ENCODE assay signal across 9 cellular contexts in genomic region chr6:108174371-108175175, GRCh38. TPM values are rescaled to one million over a fixed set of nuclear protein-coding genes. Genes with fewer than 3 reads are reported as not detected.
A peak's percentile ranks its signal among the peaks of the same experiment; 100 is the strongest.
DNase-seq lines count a peak whose midpoint lies in the region; ATAC-seq and TF ChIP-seq lines count a peak whose summit lies in the region.
"Had no signal": no experiment of that assay in that cellular context is flagged by ENCODE, and none has a peak within 500 bp of the region (broad histone marks: within the 10 kb centered on the region; RNA-seq: fewer than 3 reads in every experiment).

No MANE protein-coding gene starts in this region.

- H3K27me3 ChIP-seq in H7 (ENCODE audit: control insufficient read depth, insufficient read depth, low read length) (peaks cover 94% of the 10 kb centered on the region), fibroblast of lung (ENCODE audit: control insufficient read depth, insufficient read depth, low read length) (peaks cover 78% of the 10 kb centered on the region)

- H3K4me3 ChIP-seq in H7 (ENCODE audit: insufficient read depth, low read depth, low read length): no peak overlapping the region
- no peak overlapping the region for H3K4me3 ChIP-seq in fibroblast of lung (replicated peaks in 1 of 4; ENCODE audit: control extremely low read depth in 1 of 4, insufficient read depth in 1 of 4, low read depth in 3 of 4, low read length in 4 of 4)

- H3K27me3 Mint-ChIP-seq in T-helper 17 cell: peaks cover 93% of the 10 kb centered on the region
- H3K27me3 Mint-ChIP-seq in osteocyte (ENCODE audit: unreplicated experiment): peaks cover 89% of the 10 kb centered on the region

- DNase-seq in H7 (peak; percentile 88), T-helper 17 cell (no peak), fibroblast of lung (ENCODE audit: low read depth in 2 of 2) (peak; percentile 23 to 49), osteocyte (ENCODE audit: extremely low spot score, unreplicated experiment) (peak; percentile 80), HPDE6-E6E7 (ENCODE audit: extremely low spot score) (no peak)
- DNase-seq: GF-D8, NCI-H2171 had no signal

- H3K36me3 Mint-ChIP-seq in T-helper 17 cell (ENCODE audit: low read depth): peaks cover 7% of the 10 kb centered on the region
- peaks cover 3% of the 10 kb centered on the region for H3K36me3 Mint-ChIP-seq in osteocyte (ENCODE audit: unreplicated experiment)

- no peak overlapping the region for H3K27ac ChIP-seq in fibroblast of lung (ENCODE audit: insufficient read depth, low read length)

- TF ChIP-seq CTCF in fibroblast of lung (conservative IDR thresholded peaks at IDR 0.05 in 1 of 2, IDR thresholded peaks at IDR 0.05 in 1 of 2; ENCODE audit: low read depth in 1 of 2, low read length in 2 of 2) (no peak), osteocyte (IDR thresholded peaks at IDR 0.05) (no peak)

- H3K4me3 Mint-ChIP-seq in T-helper 17 cell: peak overlapping the region; percentile 57
- H3K4me3 Mint-ChIP-seq in osteocyte (ENCODE audit: unreplicated experiment): no peak overlapping the region

- H3K4me1 ChIP-seq in fibroblast of lung (ENCODE audit: control insufficient read depth, extremely low read depth, insufficient read depth, low read length): no peaks in the 10 kb centered on the region

- H3K4me2 ChIP-seq in fibroblast of lung (ENCODE audit: extremely low read depth, insufficient read depth, low read length): no peak overlapping the region

- no peaks in the 10 kb centered on the region for H4K20me1 ChIP-seq in fibroblast of lung (ENCODE audit: control insufficient read depth, extremely low read depth, insufficient read depth, low read length)

- H2AFZ ChIP-seq in fibroblast of lung (ENCODE audit: low read length): no peak overlapping the region

- H3K9me3 ChIP-seq in T-helper 17 cell (ENCODE audit: control insufficient read depth, low read length, poor library complexity, severe bottlenecking) (no peaks in the 10 kb centered on the region), fibroblast of lung (ENCODE audit: control insufficient read depth, insufficient read depth, low read depth, low read length) (no peaks in the 10 kb centered on the region)

- H3K4me1 Mint-ChIP-seq in T-helper 17 cell (peaks cover 19% of the 10 kb centered on the region), osteocyte (ENCODE audit: unreplicated experiment) (peaks cover 33% of the 10 kb centered on the region)

- H3K36me3 ChIP-seq in H7 (replicated peaks; ENCODE audit: control insufficient read depth, insufficient read depth, low read length): no peaks in the 10 kb centered on the region
- no peaks in the 10 kb centered on the region for H3K36me3 ChIP-seq in fibroblast of lung (ENCODE audit: control insufficient read depth, insufficient read depth, low read length)

- no peak for ATAC-seq in T-helper 17 cell
- no peak for ATAC-seq in HG02763 (IDR thresholded peaks at IDR 0.05; ENCODE audit: unreplicated experiment)
- no peak for ATAC-seq in GM18870 (IDR thresholded peaks at IDR 0.05; ENCODE audit: unreplicated experiment)

- H3K9me3 Mint-ChIP-seq in osteocyte (ENCODE audit: unreplicated experiment): no peaks in the 10 kb centered on the region

- H3K27ac Mint-ChIP-seq in T-helper 17 cell: no peak overlapping the region
- no peak overlapping the region for H3K27ac Mint-ChIP-seq in osteocyte (ENCODE audit: unreplicated experiment)

- no peak overlapping the region for H3K9ac ChIP-seq in fibroblast of lung (ENCODE audit: insufficient read depth, low read length)

- H3K79me2 ChIP-seq in fibroblast of lung (ENCODE audit: control insufficient read depth, insufficient read depth, low read length): no peaks in the 10 kb centered on the region

RNA-seq across cellular contexts. Expression of gene NR2E1, which starts 8.8 kb away (rescaled TPM):
- not detected in 2 replicates for total RNA-seq in H7 (2014; rRNA removed; shearing (Covaris generic))
- not detected for total RNA-seq in T-helper 17 cell
- not detected in 2 replicates for total RNA-seq in fibroblast of lung
- not detected in 2 replicates for polyA plus RNA-seq in fibroblast of lung
- polyA plus RNA-seq in fibroblast of lung (2012): not detected in 2 replicates
- polyA minus RNA-seq in fibroblast of lung (ENCODE audit: low replicate concordance): not detected in 2 replicates
- not detected in 2 replicates for total RNA-seq in osteocyte

Comparison
In these comparisons a context has a peak if more than half of its experiments do, and no peak if none do; other contexts are left out.
1. DNase-seq: peak in H7 (single experiment), fibroblast of lung (2 of 2) and osteocyte (single experiment); none in T-helper 17 cell (0 of 3) and HPDE6-E6E7 (single experiment).